ENCODE assay signal across 1 cellular context in the genomic region with DNA sequence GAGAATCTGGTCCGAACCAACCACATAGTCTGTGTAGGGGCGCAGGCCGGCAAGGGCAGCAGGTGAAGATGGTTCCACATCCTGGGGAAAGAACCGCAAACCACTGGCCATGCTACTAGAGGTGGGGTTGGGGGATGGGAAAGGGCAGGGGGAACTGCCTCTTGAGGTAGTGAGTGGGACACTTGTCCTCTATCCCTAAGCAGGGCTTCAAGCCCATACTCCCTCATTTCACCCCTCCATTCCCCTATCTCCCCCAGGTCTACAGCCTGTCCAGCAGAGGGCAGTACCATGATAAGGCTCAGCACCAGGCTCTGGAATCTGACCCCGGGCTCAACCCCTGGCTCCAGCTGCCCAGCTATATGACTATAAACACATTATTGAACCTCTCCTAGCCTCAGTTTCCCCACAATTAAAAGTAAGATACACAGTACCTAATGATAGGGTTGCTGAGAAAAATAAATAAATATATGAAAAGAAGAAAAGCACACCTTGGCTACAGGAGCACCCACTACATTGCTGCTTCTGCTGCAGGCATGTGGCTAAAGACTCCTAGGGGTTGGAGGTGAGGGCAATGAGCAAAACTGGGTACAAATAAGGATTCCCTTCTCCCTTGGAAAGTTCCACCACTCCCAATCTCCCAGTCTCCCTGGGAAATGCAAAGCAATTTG.
TF ChIP-seq lines count a peak whose summit lies in the region.

No MANE protein-coding gene starts in this region.

TF ChIP-seq in K562, 482 proteins besides CTCF, POLR2A, EP300 and RAD21 (continued from another document):
- TF ChIP-seq ZBTB40 (IDR thresholded peaks at IDR 0.05) (no peak), ZBTB40 (CRISPR knock-in tag; IDR thresholded peaks at IDR 0.05) (0 out of 2 replicates have a peak, but pooled peaks have one; percentile 2), TEAD1 (CRISPR knock-in tag; IDR thresholded peaks at IDR 0.05) (0 out of 4 replicates have a peak, but pooled peaks of 1 of the 2 experiments have one; percentile 43), TCF15 (CRISPR knock-in tag; IDR thresholded peaks at IDR 0.05) (no peak), ZNF584 (CRISPR knock-in tag; IDR thresholded peaks at IDR 0.05; ENCODE audit: low read depth) (no peak), ZNF785 (CRISPR knock-in tag; IDR thresholded peaks at IDR 0.05) (no peak), NR2C1 (IDR thresholded peaks at IDR 0.05) (peak; percentile 39; the same call in 1 of the 2 replicates), NR2C1 (tag; IDR thresholded peaks at IDR 0.05) (peak; percentile 42; the same call in 1 of the 2 replicates)
